In genomic region chr2:102798181-102798580, GRCh38 we compare ENCODE assay signal across 21 cellular contexts.
"Had no signal": no experiment of that assay in that cellular context is flagged by ENCODE, and none has a peak within 500 bp of the region (broad histone marks: within the 10 kb centered on the region; RNA-seq: fewer than 3 reads in every experiment).

No MANE protein-coding gene starts in this region.

- H3K4me2 ChIP-seq: hepatocyte had no signal

- ATAC-seq: foreskin keratinocyte, left colon, left ventricle myocardium superior, lower lobe of right lung, mucosa of descending colon had no signal

- DNase-seq: dermis blood vessel endothelial cell; dorsolateral prefrontal cortex; effector CD4-positive, alpha-beta T cell; effector memory CD4-positive, alpha-beta T cell; foreskin keratinocyte; glutamatergic neuron; head of caudate nucleus; hypothalamus; immature natural killer cell; islet precursor cell; kidney; kidney glomerular epithelial cell; left colon; left ventricle myocardium superior; lower lobe of right lung; mesenchymal stem cell; mucosa of descending colon had no signal

- H3K27ac ChIP-seq: coronary artery, dorsolateral prefrontal cortex, esophagus muscularis mucosa, foreskin keratinocyte, hepatocyte, lower lobe of right lung had no signal

- H2AFZ ChIP-seq: hepatocyte had no signal

- H3K79me2 ChIP-seq: hepatocyte had no signal

- H3K27me3 ChIP-seq: dorsolateral prefrontal cortex, esophagus muscularis mucosa, foreskin keratinocyte, hepatocyte had no signal

- H3K4me3 Mint-ChIP-seq: immature natural killer cell, mesothelial cell of epicardium had no signal

- H3K4me1 ChIP-seq: foreskin keratinocyte, lower lobe of right lung had no signal

- H3K4me3 ChIP-seq: coronary artery, dorsolateral prefrontal cortex, esophagus muscularis mucosa, hepatocyte, lower lobe of right lung, mucosa of descending colon had no signal

- H3K36me3 ChIP-seq: esophagus muscularis mucosa, lower lobe of right lung had no signal

- H3K27ac Mint-ChIP-seq: immature natural killer cell, mesothelial cell of epicardium had no signal
